24 cellular contexts compared by ENCODE assay signal in genomic region chr6:111890981-111891380, GRCh38.
"Had no signal": no experiment of that assay in that cellular context is flagged by ENCODE, and none has a peak within 500 bp of the region (broad histone marks: within the 10 kb centered on the region; RNA-seq: fewer than 3 reads in every experiment).

No MANE protein-coding gene starts in this region.

- H3K27me3 ChIP-seq: breast epithelium had no signal

- DNase-seq: activated CD4-positive, alpha-beta memory T cell treated with anti-CD3 and anti-CD28 coated beads for 36 hours; activated CD4-positive, alpha-beta T cell treated with anti-CD3 and anti-CD28 coated beads, Interleukin-2, amount 10 ng/mL, durations not matched to agents 24 days and 14 days; activated CD8-positive, alpha-beta memory T cell treated with anti-CD3 and anti-CD28 coated beads, Interleukin-2, amount 50 U/mL, for 4 hours; activated effector memory CD4-positive, alpha-beta T cell treated with anti-CD3 and anti-CD28 coated beads, Interleukin-2, amount 50 U/mL, for 16 hours; activated naive CD4-positive, alpha-beta T cell treated with anti-CD3 and anti-CD28 coated beads for 36 hours; activated T-cell treated with anti-CD3 and anti-CD28 coated beads, Interleukin-2, amount 50 U/mL, for 1 hour; amniotic stem cell; endodermal cell; foreskin melanocyte; left ventricle myocardium inferior; mesendoderm; natural killer cell; right cardiac atrium; stimulated activated CD4-positive, alpha-beta T cell treated with anti-CD3 and anti-CD28 coated beads, Interleukin-4, amount 100 ng/mL, for 1 hour; stimulated activated naive CD8-positive, alpha-beta T cell treated with anti-CD3 and anti-CD28 coated beads, Interleukin-15, Interleukin-2, amounts not matched to agents 100 U/mL and 50 U/mL, for 24 hours; T-helper 9 cell; trophoblast cell; WERI-Rb-1 had no signal

- H3K36me3 Mint-ChIP-seq: activated CD4-positive, alpha-beta memory T cell treated with anti-CD3 and anti-CD28 coated beads for 36 hours; natural killer cell had no signal

- H3K9me3 ChIP-seq: breast epithelium, left ventricle myocardium inferior, thoracic aorta had no signal

- H3K4me1 Mint-ChIP-seq: activated CD4-positive, alpha-beta T cell treated with anti-CD3 and anti-CD28 coated beads, Interleukin-2, amount 10 ng/mL, durations not matched to agents 24 days and 14 days; central memory CD8-positive, alpha-beta T cell; natural killer cell had no signal

- H3K4me3 ChIP-seq: breast epithelium, left ventricle myocardium inferior, lung, thoracic aorta had no signal

- H3K9me3 Mint-ChIP-seq: activated CD4-positive, alpha-beta memory T cell treated with anti-CD3 and anti-CD28 coated beads for 36 hours; activated naive CD4-positive, alpha-beta T cell treated with anti-CD3 and anti-CD28 coated beads for 36 hours; central memory CD8-positive, alpha-beta T cell; dendritic cell treated with granulocyte-macrophage colony-stimulating factor and Interleukin-4, amounts not matched to agents 40 ng/mL and 50 ng/mL, for 4 days; endodermal cell; natural killer cell had no signal

- H3K27ac Mint-ChIP-seq: activated CD4-positive, alpha-beta memory T cell treated with anti-CD3 and anti-CD28 coated beads for 36 hours; activated CD4-positive, alpha-beta T cell treated with anti-CD3 and anti-CD28 coated beads, Interleukin-2, amount 10 ng/mL, durations not matched to agents 24 days and 14 days; activated naive CD4-positive, alpha-beta T cell treated with anti-CD3 and anti-CD28 coated beads for 36 hours; activated T-helper 1 cell treated with anti-CD3 and anti-CD28 coated beads, Interleukin-12 subunit alpha, Interleukin-12 subunit beta, Interleukin-2, Interleukin-4 antibody, amounts not matched to agents 30 ng/mL and 10 ng/mL and 1 ng/mL, durations not matched to agents 14 hours and 24 hours and 36 hours; dendritic cell treated with granulocyte-macrophage colony-stimulating factor and Interleukin-4, amounts not matched to agents 40 ng/mL and 50 ng/mL, for 4 days; endodermal cell; natural killer cell had no signal

- H3K4me3 Mint-ChIP-seq: activated CD4-positive, alpha-beta memory T cell treated with anti-CD3 and anti-CD28 coated beads for 36 hours; activated CD4-positive, alpha-beta T cell treated with anti-CD3 and anti-CD28 coated beads, Interleukin-2, amount 10 ng/mL, durations not matched to agents 24 days and 14 days; activated naive CD4-positive, alpha-beta T cell treated with anti-CD3 and anti-CD28 coated beads for 36 hours; activated T-helper 1 cell treated with anti-CD3 and anti-CD28 coated beads, Interleukin-12 subunit alpha, Interleukin-12 subunit beta, Interleukin-2, Interleukin-4 antibody, amounts not matched to agents 30 ng/mL and 10 ng/mL and 1 ng/mL, durations not matched to agents 14 hours and 24 hours and 36 hours; central memory CD8-positive, alpha-beta T cell; dendritic cell treated with granulocyte-macrophage colony-stimulating factor and Interleukin-4, amounts not matched to agents 40 ng/mL and 50 ng/mL, for 4 days; endodermal cell; natural killer cell had no signal

- H3K27ac ChIP-seq: breast epithelium, left ventricle myocardium inferior, thoracic aorta, WERI-Rb-1 had no signal

- H3K36me3 ChIP-seq: breast epithelium, left ventricle myocardium inferior, thoracic aorta, WERI-Rb-1 had no signal

- H3K4me1 ChIP-seq: breast epithelium had no signal

- H3K27me3 Mint-ChIP-seq: activated CD4-positive, alpha-beta memory T cell treated with anti-CD3 and anti-CD28 coated beads for 36 hours; central memory CD8-positive, alpha-beta T cell had no signal
